9 cellular contexts compared by ENCODE assay signal in genomic region chr12:14373202-14373601, GRCh38. TPM values are rescaled to one million over a fixed set of nuclear protein-coding genes. Genes with fewer than 3 reads are reported as not detected.
A peak's percentile ranks its signal among the peaks of the same experiment; 100 is the strongest.
DNase-seq lines count a peak whose midpoint lies in the region; ATAC-seq, FAIRE-seq and TF ChIP-seq lines count a peak whose summit lies in the region.
"Had no signal": no experiment of that assay in that cellular context is flagged by ENCODE, and none has a peak within 500 bp of the region (broad histone marks: within the 10 kb centered on the region; RNA-seq: fewer than 3 reads in every experiment).

No MANE protein-coding gene starts in this region.

- in situ Hi-C loops in Panc1 (cut with HindIII; ENCODE audit: low pct_unique_long_range_greater_than_20kb, low sequenced_read_pairs): no loop called here

- H2AFZ ChIP-seq in endothelial cell of umbilical vein (ENCODE audit: low read depth, low read length): peak overlapping the region; percentile 24

- peak overlapping the region; percentile 22 for H3K9ac ChIP-seq in endothelial cell of umbilical vein (replicated peaks; ENCODE audit: extremely low read depth, insufficient read depth, low read length)

- TF ChIP-seq CTCF in Panc1 (IDR thresholded peaks at IDR 0.05) (no peak), endothelial cell of umbilical vein (IDR thresholded peaks at IDR 0.05; ENCODE audit: extremely low read depth in 1 of 2, insufficient read depth in 1 of 2, low read depth in 1 of 2, low read length in 2 of 2) (no peak), neutrophil (IDR thresholded peaks at IDR 0.05) (no peak)

- H3K27me3 ChIP-seq in Panc1 (ENCODE audit: control insufficient read depth, insufficient read depth, low read length) (no peaks in the 10 kb centered on the region), endothelial cell of umbilical vein (ENCODE audit: control insufficient read depth in 2 of 2, insufficient read depth in 2 of 2, low read length in 2 of 2) (no peaks in the 10 kb centered on the region), neutrophil (no peaks in the 10 kb centered on the region)

- CTCF ChIA-PET in Panc1 (lab: Charles Lee): no interaction called here
- CTCF ChIA-PET in endothelial cell of umbilical vein (lab: Charles Lee): interaction anchor here (0.9 to 3.4 kb wide), 8 partner anchors 10 to 117 kb away, joined by 3 to 26 read pairs (median 4); no protein-coding TSS in a partner anchor

- ATAC-seq in Panc1 (no peak), HG03439 (IDR thresholded peaks at IDR 0.05; ENCODE audit: unreplicated experiment) (no peak)

- TF ChIP-seq POLR2A in endothelial cell of umbilical vein (IDR thresholded peaks at IDR 0.05; ENCODE audit: low read depth, low read length): no peak

- peak; percentile 28 for FAIRE-seq in endothelial cell of umbilical vein (lab: Jason Lieb, UNC)
- FAIRE-seq in frontal cortex (lab: Jason Lieb, UNC): no peak

- H3K27ac ChIP-seq in Panc1 (ENCODE audit: low read length) (peak overlapping the region; percentile 61; the same call in 1 of the 2 replicates), endothelial cell of umbilical vein (ENCODE audit: insufficient read depth, low read depth, low read length) (peak overlapping the region; percentile 80), neutrophil (peak overlapping the region; percentile 54)

- H3K9me3 ChIP-seq in Panc1 (ENCODE audit: control insufficient read depth, insufficient read depth, low read depth, low read length) (no peaks in the 10 kb centered on the region), endothelial cell of umbilical vein (replicated peaks; ENCODE audit: control insufficient read depth, insufficient read depth, low read length) (no peaks in the 10 kb centered on the region), neutrophil (no peaks in the 10 kb centered on the region)

- no TSS peak for BruUV-seq in Panc1 (replicated peaks; lab: Mats Ljungman, UMichigan)
- BruUV-seq in endothelial cell of umbilical vein (replicated peaks; lab: Mats Ljungman, UMichigan): no TSS peak

- H3K4me1 ChIP-seq in Panc1 (ENCODE audit: control insufficient read depth, insufficient read depth, low read length) (peaks cover 7% of the 10 kb centered on the region; the same call in 1 of the 2 replicates), endothelial cell of umbilical vein (ENCODE audit: control insufficient read depth, extremely low read depth, insufficient read depth, low read length) (peaks cover 23% of the 10 kb centered on the region), neutrophil (ENCODE audit: control insufficient read depth in 1 of 2, insufficient read depth in 1 of 2, low read depth in 1 of 2, low read length in 1 of 2) (peaks cover 6 to 18% of the 10 kb centered on the region in 2 experiments)

- POLR2A ChIA-PET in Panc1 (lab: Charles Lee) (no interaction called here), endothelial cell of umbilical vein (lab: Charles Lee) (no interaction called here)

- H4K20me1 ChIP-seq in endothelial cell of umbilical vein (replicated peaks; ENCODE audit: control insufficient read depth, extremely low read depth, insufficient read depth, low read length): no peaks in the 10 kb centered on the region

- DNase-seq in ELR (ENCODE audit: low read depth) (peak; percentile 88), Panc1 (ENCODE audit: low read depth, low spot score) (no peak), endothelial cell of umbilical vein (ENCODE audit: low read depth, low spot score) (peak; percentile 81), frontal cortex (ENCODE audit: low spot score in 2 of 2) (no peak), posterior cingulate gyrus (no peak), kidney glomerular epithelial cell (lab: John Stamatoyannopoulos, UW) (no peak)
- DNase-seq: H7 had no signal

- H3K36me3 ChIP-seq in Panc1 (ENCODE audit: control insufficient read depth, insufficient read depth, low read length) (no peaks in the 10 kb centered on the region), endothelial cell of umbilical vein (ENCODE audit: control insufficient read depth in 2 of 2, extremely low read depth in 1 of 2, insufficient read depth in 2 of 2, low read length in 2 of 2) (peaks cover 0 to 2% of the 10 kb centered on the region in 2 experiments), neutrophil (peaks cover 5% of the 10 kb centered on the region)

- no peak overlapping the region for H3K4me3 ChIP-seq in Panc1 (ENCODE audit: low read depth in 2 of 2, low read length in 2 of 2)
- no peak overlapping the region for H3K4me3 ChIP-seq in endothelial cell of umbilical vein (replicated peaks in 1 of 3; ENCODE audit: insufficient read depth in 1 of 3, low read depth in 1 of 3, low read length in 3 of 3)
- no peak overlapping the region for H3K4me3 ChIP-seq in neutrophil (ENCODE audit: low read depth in 1 of 2, low read length in 1 of 2)

- H3K9me1 ChIP-seq in endothelial cell of umbilical vein (replicated peaks; ENCODE audit: control insufficient read depth, extremely low read depth, insufficient read depth, low read length): no peaks in the 10 kb centered on the region

- peak overlapping the region; percentile 63 for H3K4me2 ChIP-seq in endothelial cell of umbilical vein (ENCODE audit: insufficient read depth, low read length)

- intact Hi-C loops in Panc1 (cut with micrococcal nuclease; ENCODE audit: unreplicated experiment) (no loop called here), endothelial cell of umbilical vein (cut with micrococcal nuclease) (no loop called here), posterior cingulate gyrus (cut with DNase I) (no loop called here)

- H3K79me2 ChIP-seq in endothelial cell of umbilical vein (ENCODE audit: control insufficient read depth, insufficient read depth, low read length): peaks cover 88% of the 10 kb centered on the region

- dilution Hi-C loops in endothelial cell of umbilical vein (cut with MboI; ENCODE audit: extremely low pct_ligation_motif_present, low sequenced_read_pairs): no loop called here

TF ChIP-seq in endothelial cell of umbilical vein, 7 proteins besides CTCF, POLR2A, EP300 and RAD21:
- TF ChIP-seq POLR2AphosphoS5 (IDR thresholded peaks at IDR 0.05; ENCODE audit: insufficient read depth, low read depth, low read length): peak; percentile 21
- TF ChIP-seq MYC (IDR thresholded peaks at IDR 0.05; ENCODE audit: low read depth, low read length): no peak
- TF ChIP-seq GATA2 (IDR thresholded peaks at IDR 0.05; ENCODE audit: insufficient read depth, insufficient read length, low read depth, low read length): no peak
- TF ChIP-seq JUN (IDR thresholded peaks at IDR 0.05; ENCODE audit: borderline replicate concordance, insufficient read depth, insufficient read length, low read depth): peak; percentile 79
- TF ChIP-seq FOS (IDR thresholded peaks at IDR 0.05; ENCODE audit: borderline replicate concordance, insufficient read depth, low read length): peak; percentile 55
- TF ChIP-seq EZH2 (IDR thresholded peaks at IDR 0.05; ENCODE audit: borderline replicate concordance, low read depth, low read length, severe bottlenecking): no peak
- no peak for TF ChIP-seq MAX (IDR thresholded peaks at IDR 0.05; ENCODE audit: insufficient read depth, insufficient read length)

RNA-seq across cellular contexts. Expression of gene ATF7IP, which starts 7.7 kb away (rescaled TPM):
- 25.4 TPM for total RNA-seq in Panc1 (2021; ENCODE audit: unreplicated experiment)
- polyA plus RNA-seq in Panc1 (2012; ENCODE audit: insufficient read length): 9.7 TPM
- 72.4 and 73.5 TPM in 2 replicates for total RNA-seq in endothelial cell of umbilical vein
- polyA plus RNA-seq in endothelial cell of umbilical vein: 12.4 and 14.5 TPM in 2 replicates
- polyA plus RNA-seq in endothelial cell of umbilical vein (2011; cell fraction: cytosol; rRNA removed): 9.7 and 10.4 TPM in 2 replicates
- 31.8 and 35.1 TPM in 2 replicates for polyA plus RNA-seq in endothelial cell of umbilical vein (2011; cell fraction: nucleus; rRNA removed)
- polyA plus RNA-seq in endothelial cell of umbilical vein (2012): 31.4 and 38.6 TPM in 2 replicates
- polyA minus RNA-seq in endothelial cell of umbilical vein: 77.2 and 80.3 TPM in 2 replicates
- 17.3 TPM for polyA minus RNA-seq in endothelial cell of umbilical vein (2011; cell fraction: cytosol; rRNA and poly(A)+ RNA removed)
- 100 and 127 TPM in 2 replicates for polyA minus RNA-seq in endothelial cell of umbilical vein (2011; cell fraction: nucleus; rRNA and poly(A)+ RNA removed)
- 60.7 TPM for total RNA-seq in frontal cortex

Comparison
In these comparisons a context has a peak if more than half of its experiments do, and no peak if none do; other contexts are left out.
1. DNase-seq: peak in ELR (single experiment) and endothelial cell of umbilical vein (single experiment); none in Panc1 (single experiment), frontal cortex (0 of 2), posterior cingulate gyrus (0 of 10) and kidney glomerular epithelial cell (single experiment).
2. Peak in every context shown above with its lines, with median percentiles within 50 percentile points of each other: H3K27ac ChIP-seq.